9 cellular contexts compared by ENCODE assay signal in genomic region chr5:55160493-55161209, GRCh38. TPM values are rescaled to one million over a fixed set of nuclear protein-coding genes. Genes with fewer than 3 reads are reported as not detected.
DNase-seq lines count a peak whose midpoint lies in the region; ATAC-seq, FAIRE-seq and TF ChIP-seq lines count a peak whose summit lies in the region.
"Had no signal": no experiment of that assay in that cellular context is flagged by ENCODE, and none has a peak within 500 bp of the region (broad histone marks: within the 10 kb centered on the region; RNA-seq: fewer than 3 reads in every experiment).

No MANE protein-coding gene starts in this region.

- intact Hi-C loops in K562 (cut with micrococcal nuclease) = no loop called here
- intact Hi-C loops in spleen (cut with DNase I; ENCODE audit: low total_unique reads) = no loop called here
- intact Hi-C loops in activated CD4-positive, alpha-beta T cell treated with anti-CD3 and anti-CD28 coated beads for 36 hours (cut with DNase I, micrococcal nuclease) = no loop called here

- H3K4me3 ChIP-seq in HAP-1 = peak overlapping the region; percentile 45
- H3K4me3 ChIP-seq in K562 = no peak overlapping the region
- H3K4me3 ChIP-seq in iPS-18a (ENCODE audit: low read length) = peak overlapping the region; percentile 85
- peak overlapping the region; percentile 9 to 60 (median 28) for H3K4me3 ChIP-seq in spleen

- H3K36me3 ChIP-seq in HAP-1 (replicated peaks) (peaks cover 34% of the 10 kb centered on the region), K562 (ENCODE audit: control insufficient read depth, insufficient read depth, low read length) (no peaks in the 10 kb centered on the region), iPS-18a (ENCODE audit: control insufficient read depth, low read depth, low read length) (peaks cover 18% of the 10 kb centered on the region), spleen (no peaks in the 10 kb centered on the region)

- H3K9me1 ChIP-seq in K562 (ENCODE audit: control insufficient read depth, insufficient read depth, low read length) = no peaks in the 10 kb centered on the region

- 1% methylated on average over 9 of the region's 9 CpGs for WGBS in K562 (ENCODE audit: insufficient coverage, low coverage, missing lambda C conversion rate)
- WGBS in spleen, 5 donors = 24 to 30% (median 27%) methylated on average over 9 of the region's 9 CpGs

- no peaks in the 10 kb centered on the region for H3K27me3 ChIP-seq in HAP-1 (ENCODE audit: low read depth)
- H3K27me3 ChIP-seq in K562 (ENCODE audit: control insufficient read depth in 2 of 2, insufficient read depth in 2 of 2, low read length in 2 of 2) = peaks cover under 1 to 5% of the 10 kb centered on the region in 2 experiments; a peak in 2 of 5 replicates
- no peaks in the 10 kb centered on the region for H3K27me3 ChIP-seq in iPS-18a (ENCODE audit: control insufficient read depth, insufficient read depth, low read length)
- peaks cover 0 to 51% (median 3%) of the 10 kb centered on the region in 7 donors for H3K27me3 ChIP-seq in spleen (replicated peaks in 1 of 7)

- H3K79me2 ChIP-seq in K562 (ENCODE audit: control insufficient read depth, insufficient read depth, low read length) = no peaks in the 10 kb centered on the region

- H3K4me1 Mint-ChIP-seq in activated CD4-positive, alpha-beta T cell treated with anti-CD3 and anti-CD28 coated beads for 36 hours = no peaks in the 10 kb centered on the region

- peaks cover 38% of the 10 kb centered on the region for H3K27me3 Mint-ChIP-seq in activated CD4-positive, alpha-beta T cell treated with anti-CD3 and anti-CD28 coated beads for 36 hours

- H2AFZ ChIP-seq in K562 (ENCODE audit: low read depth, low read length) = no peak overlapping the region

- TF ChIP-seq EP300 in K562 (IDR thresholded peaks at IDR 0.05; ENCODE audit: low read length) = no peak

- H3K4me1 ChIP-seq in HAP-1 = peaks cover 3% of the 10 kb centered on the region; the same call in 1 of the 2 replicates
- H3K4me1 ChIP-seq in K562 (replicated peaks in 1 of 2; ENCODE audit: control insufficient read depth in 2 of 2, insufficient read depth in 2 of 2, low read length in 2 of 2) = no peaks in the 10 kb centered on the region
- H3K4me1 ChIP-seq in iPS-18a (ENCODE audit: control insufficient read depth, low read depth, low read length) = no peaks in the 10 kb centered on the region
- H3K4me1 ChIP-seq in spleen = peaks cover 0 to 9% (median 2%) of the 10 kb centered on the region in 6 donors

- no peak for TF ChIP-seq POLR2A in K562 (conservative IDR thresholded peaks at IDR 0.05)
- TF ChIP-seq POLR2A in spleen (IDR thresholded peaks at IDR 0.05) = no peak

- no peak overlapping the region for H3K27ac ChIP-seq in K562 (ENCODE audit: extremely low read depth, low read depth, low read length)
- H3K27ac ChIP-seq in iPS-18a (ENCODE audit: low read length) = peak overlapping the region; percentile 86
- peak overlapping the region in 5 of 8 donors; percentile 5 to 60 (median 30) for H3K27ac ChIP-seq in spleen

- DNase-seq in HAP-1 (ENCODE audit: low spot score in 2 of 2) (peak; percentile 84 to 90), K562 (ENCODE audit: extremely low read depth in 1 of 4, low spot score in 3 of 4) (peak in 1 of 4 experiments; percentile 26), spleen (no peak), DMS153 treated with DMSO at 0.1 percent for 48 hours (lab: John Stamatoyannopoulos, UW; ENCODE audit: unreplicated experiment) (no peak), COR-L47 (lab: John Stamatoyannopoulos, UW) (no peak)
- no peak for DNase-seq in activated CD4-positive, alpha-beta T cell treated with anti-CD3 and anti-CD28 coated beads for 36 hours
- DNase-seq: activated T-cell treated with anti-CD3 and anti-CD28 coated beads, Interleukin-2, amount 50 U/mL, for 24 hours had no signal

- POLR2A ChIA-PET in K562 (lab: Yijun Ruan, JAX) = no interaction called here
- POLR2A ChIA-PET in activated CD4-positive, alpha-beta T cell treated with anti-CD3 and anti-CD28 coated beads for 36 hours (lab: Charles Lee) = interaction anchor here (0.7 kb wide), 1 partner anchor 13 kb away, joined by 3 read pairs; no protein-coding TSS in a partner anchor

- in situ Hi-C loops in HAP-1 (cut with MboI; ENCODE audit: low sequenced_read_pairs) (loop anchor here (25.0 kb wide), 1 partner anchor 623 kb away; no protein-coding TSS in a partner anchor), K562 (cut with MboI) (no loop called here)

- H3K9ac ChIP-seq in K562 (ENCODE audit: insufficient read depth in 1 of 2, low read depth in 2 of 2, low read length in 2 of 2) = no peak overlapping the region
- H3K9ac ChIP-seq in iPS-18a (ENCODE audit: low read length) = peak overlapping the region; percentile 94

- no peak overlapping the region for H3K4me3 Mint-ChIP-seq in activated CD4-positive, alpha-beta T cell treated with anti-CD3 and anti-CD28 coated beads for 36 hours
- H3K4me3 Mint-ChIP-seq: activated T-cell treated with anti-CD3 and anti-CD28 coated beads, Interleukin-2, amount 50 U/mL, for 24 hours had no signal

- CTCF ChIA-PET in K562 (lab: Yijun Ruan, JAX; ENCODE audit: low intra/inter-chr PET ratio) = interaction anchor here (0.8 to 3.0 kb wide), 3 partner anchors 217 to 1674 kb away, joined by 4 to 17 read pairs (median 8); no protein-coding TSS in a partner anchor
- CTCF ChIA-PET in activated CD4-positive, alpha-beta T cell treated with anti-CD3 and anti-CD28 coated beads for 36 hours (lab: Charles Lee) = interaction anchor here (0.6 to 2.8 kb wide), 18 partner anchors 10 to 644 kb away, joined by 3 to 67 read pairs (median 4); partner anchors contain the start of genes CDC20B and SNX18

- H3K4me2 ChIP-seq in K562 (ENCODE audit: insufficient read depth, low read length) = no peak overlapping the region

- ATAC-seq in K562 = no peak
- no peak for ATAC-seq in GM19328 (IDR thresholded peaks at IDR 0.05; ENCODE audit: unreplicated experiment)
- ATAC-seq in activated CD4-positive, alpha-beta T cell treated with anti-CD3 and anti-CD28 coated beads for 36 hours = no peak

- no peaks in the 10 kb centered on the region for H3K36me3 Mint-ChIP-seq in activated CD4-positive, alpha-beta T cell treated with anti-CD3 and anti-CD28 coated beads for 36 hours (ENCODE audit: low read depth)

- H3K9me3 ChIP-seq in HAP-1 (no peaks in the 10 kb centered on the region), K562 (replicated peaks; ENCODE audit: control insufficient read depth, insufficient read depth, low read depth, low read length) (no peaks in the 10 kb centered on the region), iPS-18a (ENCODE audit: control insufficient read depth, low read depth, low read length) (no peaks in the 10 kb centered on the region), spleen (no peaks in the 10 kb centered on the region)

- BruUV-seq in K562 (replicated peaks; lab: Mats Ljungman, UMichigan) = TSS peak; percentile 37

- H3K9me3 Mint-ChIP-seq in activated CD4-positive, alpha-beta T cell treated with anti-CD3 and anti-CD28 coated beads for 36 hours (ENCODE audit: low read depth) = no peaks in the 10 kb centered on the region
- H3K9me3 Mint-ChIP-seq: activated T-cell treated with anti-CD3 and anti-CD28 coated beads, Interleukin-2, amount 50 U/mL, for 24 hours had no signal

- no peak for FAIRE-seq in K562 (lab: Jason Lieb, UNC)

- no peak overlapping the region for H3K27ac Mint-ChIP-seq in activated CD4-positive, alpha-beta T cell treated with anti-CD3 and anti-CD28 coated beads for 36 hours
- H3K27ac Mint-ChIP-seq: activated T-cell treated with anti-CD3 and anti-CD28 coated beads, Interleukin-2, amount 50 U/mL, for 24 hours had no signal

- TF ChIP-seq RAD21 in K562 (CRISPR knock-in tag; conservative IDR thresholded peaks at IDR 0.05 in 1 of 2, IDR thresholded peaks at IDR 0.05 in 1 of 2) = no peak

- no peak for TF ChIP-seq CTCF in K562 (IDR thresholded peaks at IDR 0.05 in 2 of 3, conservative IDR thresholded peaks at IDR 0.05 in 1 of 3; ENCODE audit: insufficient read depth in 2 of 3, low read depth in 1 of 3, low read length in 3 of 3)
- TF ChIP-seq CTCF in spleen (IDR thresholded peaks at IDR 0.05 in 8 of 11, conservative IDR thresholded peaks at IDR 0.05 in 3 of 11) = no peak

- H4K20me1 ChIP-seq in K562 (replicated peaks; ENCODE audit: control insufficient read depth, insufficient read depth, low read length) = no peaks in the 10 kb centered on the region

RNA-seq across cellular contexts. Expression of gene GPX8, which starts 0.7 kb away (rescaled TPM):
- not detected in 2 replicates for total RNA-seq in K562 (2011; cell fraction: chromatin; rRNA removed; ENCODE audit: low replicate concordance)
- total RNA-seq in K562 (2011; cell fraction: nucleolus; rRNA removed) = not detected in 2 replicates
- total RNA-seq in K562 (2011; cell fraction: nucleoplasm; rRNA removed) = 0.38 TPM in 1 of 2 replicates, not detected in the other
- total RNA-seq in K562 (2014; rRNA removed) = 0.61 and 1.7 TPM in 2 replicates
- total RNA-seq in K562 (2014; rRNA removed; fragmentation: Illumina TruSeq; extraction: Trizol) = 1.0 and 1.6 TPM in 2 replicates
- total RNA-seq in K562 (2015; rRNA removed; fragmentation: Illumina TruSeq; extraction: Trizol) = 1.2 and 2.1 TPM in 2 replicates
- 0.62 and 0.69 TPM in 2 replicates for total RNA-seq in K562 (2021)
- 0.26 and 1.3 TPM in 2 replicates for polyA plus RNA-seq in K562 (2011; rRNA removed)
- polyA plus RNA-seq in K562 (2011; cell fraction: cytosol; rRNA removed) = 0.22 TPM in 2 replicates
- 0.10 and 0.17 TPM in 2 replicates for polyA plus RNA-seq in K562 (2011; cell fraction: nucleus; rRNA removed)
- polyA plus RNA-seq in K562 (2012) = 1.5 and 4.6 TPM in 2 replicates
- 1.4 and 1.8 TPM in 2 replicates for polyA plus RNA-seq in K562 (2014; fragmentation: Illumina TruSeq; extraction: Trizol)
- under 1 TPM; 0.90 to 0.92 TPM for polyA plus RNA-seq in K562 (2014; fragmentation: Nextera tagmentation; extraction: Ambion mirVana)
- 0.70 and 0.73 TPM in 2 replicates for polyA plus RNA-seq in K562 (2014; rRNA removed)
- 0.67 and 0.81 TPM in 2 replicates for polyA minus RNA-seq in K562 (2011; rRNA and poly(A)+ RNA removed)
- 1.2 TPM in 1 of 2 replicates, not detected in the other for polyA minus RNA-seq in K562 (2011; cell fraction: cytosol; rRNA and poly(A)+ RNA removed)
- 0.22 and 0.27 TPM in 2 replicates for polyA minus RNA-seq in K562 (2011; cell fraction: nucleus; rRNA and poly(A)+ RNA removed)
- 1 to 10 TPM; 3.9 to 10.0 (median 6.9) TPM for total RNA-seq in spleen
- 1 to 10 TPM; 1.5 to 5.6 (median 3.3) TPM for polyA plus RNA-seq in spleen
- total RNA-seq in activated CD4-positive, alpha-beta T cell treated with anti-CD3 and anti-CD28 coated beads for 36 hours = not detected

RNA-seq across cellular contexts. Expression of gene CDC20B, which starts 12.3 kb away (rescaled TPM):
- not detected in 2 replicates for total RNA-seq in K562 (2011; cell fraction: chromatin; rRNA removed; ENCODE audit: low replicate concordance)
- total RNA-seq in K562 (2011; cell fraction: nucleolus; rRNA removed) = not detected in 2 replicates
- total RNA-seq in K562 (2011; cell fraction: nucleoplasm; rRNA removed) = not detected in 2 replicates
- total RNA-seq in K562 (2014; rRNA removed) (not detected in 2 replicates), K562 (2014; rRNA removed; fragmentation: Illumina TruSeq; extraction: Trizol) (not detected in 2 replicates), K562 (2015; rRNA removed; fragmentation: Illumina TruSeq; extraction: Trizol) (not detected in 2 replicates), K562 (2021) (not detected in 2 replicates), spleen (not detected)
- polyA plus RNA-seq in K562 (2011; rRNA removed) (not detected in 2 replicates), K562 (2014; fragmentation: Illumina TruSeq; extraction: Trizol) (not detected in 2 replicates), K562 (2014; fragmentation: Nextera tagmentation; extraction: Ambion mirVana) (under 1 TPM in 1 of 2 experiments, not detected in 1; 0.04 TPM), K562 (2014; rRNA removed) (not detected in 2 replicates), spleen (not detected)
- not detected in 2 replicates for polyA plus RNA-seq in K562 (2011; cell fraction: cytosol; rRNA removed)
- polyA plus RNA-seq in K562 (2011; cell fraction: nucleus; rRNA removed) = not detected in 2 replicates
- polyA plus RNA-seq in K562 (2012) = not detected in 2 replicates
- not detected in 2 replicates for polyA minus RNA-seq in K562 (2011; rRNA and poly(A)+ RNA removed)
- not detected in 2 replicates for polyA minus RNA-seq in K562 (2011; cell fraction: cytosol; rRNA and poly(A)+ RNA removed)
- polyA minus RNA-seq in K562 (2011; cell fraction: nucleus; rRNA and poly(A)+ RNA removed) = not detected in 2 replicates
- not detected for total RNA-seq in activated CD4-positive, alpha-beta T cell treated with anti-CD3 and anti-CD28 coated beads for 36 hours

RNA-seq across cellular contexts. Expression of gene GZMA, which starts 58.2 kb away (rescaled TPM):
- total RNA-seq in K562 (2011; cell fraction: chromatin; rRNA removed; ENCODE audit: low replicate concordance) = not detected in 2 replicates
- total RNA-seq in K562 (2011; cell fraction: nucleolus; rRNA removed) = not detected in 2 replicates
- total RNA-seq in K562 (2011; cell fraction: nucleoplasm; rRNA removed) = not detected in 2 replicates
- total RNA-seq in K562 (2014; rRNA removed) = not detected in 2 replicates
- not detected in 2 replicates for total RNA-seq in K562 (2014; rRNA removed; fragmentation: Illumina TruSeq; extraction: Trizol)
- total RNA-seq in K562 (2015; rRNA removed; fragmentation: Illumina TruSeq; extraction: Trizol) = not detected in 2 replicates
- total RNA-seq in K562 (2021) = not detected in 2 replicates
- polyA plus RNA-seq in K562 (2011; rRNA removed) = not detected in 2 replicates
- polyA plus RNA-seq in K562 (2011; cell fraction: cytosol; rRNA removed) = not detected in 2 replicates
- polyA plus RNA-seq in K562 (2011; cell fraction: nucleus; rRNA removed) = not detected in 2 replicates
- polyA plus RNA-seq in K562 (2012) = not detected in 2 replicates
- not detected in 2 replicates for polyA plus RNA-seq in K562 (2014; fragmentation: Illumina TruSeq; extraction: Trizol)
- polyA plus RNA-seq in K562 (2014; fragmentation: Nextera tagmentation; extraction: Ambion mirVana) = not detected
- polyA plus RNA-seq in K562 (2014; rRNA removed) = not detected in 2 replicates
- polyA minus RNA-seq in K562 (2011; rRNA and poly(A)+ RNA removed) = not detected in 2 replicates
- not detected in 2 replicates for polyA minus RNA-seq in K562 (2011; cell fraction: cytosol; rRNA and poly(A)+ RNA removed)
- polyA minus RNA-seq in K562 (2011; cell fraction: nucleus; rRNA and poly(A)+ RNA removed) = not detected in 2 replicates
- 10 to 100 TPM; 19.6 to 40.5 (median 24.6) TPM for total RNA-seq in spleen
- polyA plus RNA-seq in spleen = 10 to 100 TPM; 14.7 to 21.9 (median 15.6) TPM
- total RNA-seq in activated CD4-positive, alpha-beta T cell treated with anti-CD3 and anti-CD28 coated beads for 36 hours = 1 to 10 TPM; 2.4 TPM

Comparison
In these comparisons a context has a peak if more than half of its experiments do, and no peak if none do; other contexts are left out.
1. DNase-seq: peak in HAP-1 (2 of 2); none in spleen (single experiment), DMS153 treated with DMSO at 0.1 percent for 48 hours (single experiment), activated CD4-positive, alpha-beta T cell treated with anti-CD3 and anti-CD28 coated beads for 36 hours (single experiment) and COR-L47 (single experiment).
2. RNA of gene GZMA, which starts 58.2 kb away (total RNA-seq): 19.6 to 40.5 TPM in spleen; 2.4 TPM in activated CD4-positive, alpha-beta T cell treated with anti-CD3 and anti-CD28 coated beads for 36 hours and not detected in K562; every median in the first group is over 4 times any median in the second.